ENCODE assay signal across 10 cellular contexts in the genomic region with DNA sequence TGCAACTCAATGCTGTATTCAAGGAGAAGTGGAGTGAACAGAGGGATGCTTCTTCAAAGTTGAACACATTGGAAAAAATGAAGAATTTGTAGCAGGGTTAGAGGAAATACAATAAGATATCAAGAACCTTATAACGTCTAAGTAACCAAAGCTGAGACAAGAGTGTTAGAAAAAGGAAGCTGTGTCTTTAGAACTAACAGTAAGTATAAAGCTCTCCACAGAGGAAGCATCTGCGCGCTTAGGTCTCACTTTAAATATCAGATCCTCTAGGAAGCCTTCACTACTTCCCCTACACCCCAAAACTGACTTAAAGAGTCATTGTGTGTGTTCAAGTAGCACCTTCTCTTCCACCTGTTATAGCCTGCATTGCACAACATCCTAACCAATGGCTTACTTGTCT. TPM values are rescaled to one million over a fixed set of nuclear protein-coding genes. Genes with fewer than 3 reads are reported as not detected.
DNase-seq lines count a peak whose midpoint lies in the region; ATAC-seq, FAIRE-seq and TF ChIP-seq lines count a peak whose summit lies in the region.
"Had no signal": no experiment of that assay in that cellular context is flagged by ENCODE, and none has a peak within 500 bp of the region (broad histone marks: within the 10 kb centered on the region; RNA-seq: fewer than 3 reads in every experiment).

No MANE protein-coding gene starts in this region.

- H3K27me3 ChIP-seq in right atrium auricular region (no peaks in the 10 kb centered on the region), mammary epithelial cell (ENCODE audit: insufficient read depth, low read length) (no peaks in the 10 kb centered on the region), thymus (ENCODE audit: control insufficient read depth, insufficient read depth) (no peaks in the 10 kb centered on the region)
- H3K27me3 ChIP-seq: BLaER1 had no signal

- no peak for TF ChIP-seq POLR2A in H54 (IDR thresholded peaks at IDR 0.05; ENCODE audit: low read depth, low read length)

- H2AFZ ChIP-seq in mammary epithelial cell (ENCODE audit: low read depth, low read length) = peak overlapping the region; percentile 76

- no peak overlapping the region for H3K9ac ChIP-seq in mammary epithelial cell (ENCODE audit: insufficient read depth, low read length)
- H3K9ac ChIP-seq: BLaER1 had no signal

- WGBS in mammary epithelial cell (ENCODE audit: low coverage, missing lambda C conversion rate) = 100% methylated on average over 3 of the region's 3 CpGs
- 12% methylated on average over 3 of the region's 3 CpGs for WGBS in thymus

- FAIRE-seq in H54 (lab: Jason Lieb, UNC) = no peak

- CTCF ChIA-PET in mammary epithelial cell (lab: Charles Lee; ENCODE audit: low non-redundant PET) = no interaction called here

- H3K4me3 ChIP-seq in right atrium auricular region = no peak overlapping the region
- no peak overlapping the region for H3K4me3 ChIP-seq in mammary epithelial cell (replicated peaks in 1 of 3; ENCODE audit: insufficient read depth in 1 of 3, low read depth in 2 of 3, low read length in 3 of 3)
- H3K4me3 ChIP-seq in thymus (ENCODE audit: low read length) = peak overlapping the region; percentile 11
- H3K4me3 ChIP-seq: adrenal gland, BLaER1 had no signal

- no peaks in the 10 kb centered on the region for H3K36me3 ChIP-seq in right atrium auricular region
- no peaks in the 10 kb centered on the region for H3K36me3 ChIP-seq in mammary epithelial cell (ENCODE audit: insufficient read depth, low read length)
- no peaks in the 10 kb centered on the region for H3K36me3 ChIP-seq in thymus (ENCODE audit: control insufficient read depth, insufficient read depth)
- H3K36me3 ChIP-seq: adrenal gland, BLaER1 had no signal

- ATAC-seq in Right ventricle myocardium inferior = peak; percentile 50
- ATAC-seq in HG03354 (IDR thresholded peaks at IDR 0.05; ENCODE audit: poor library complexity, severe bottlenecking, unreplicated experiment) = peak; percentile 17

- H3K27ac ChIP-seq in right atrium auricular region = no peak overlapping the region
- no peak overlapping the region for H3K27ac ChIP-seq in mammary epithelial cell (ENCODE audit: insufficient read depth, low read depth, low read length)
- peak overlapping the region; percentile 25 for H3K27ac ChIP-seq in thymus (ENCODE audit: low read depth)
- H3K27ac ChIP-seq: BLaER1 had no signal

- BruUV-seq in mammary epithelial cell (replicated peaks; lab: Mats Ljungman, UMichigan) = no TSS peak

- H3K9me3 ChIP-seq in right atrium auricular region (no peaks in the 10 kb centered on the region), mammary epithelial cell (replicated peaks; ENCODE audit: insufficient read depth, low read length) (no peaks in the 10 kb centered on the region), thymus (ENCODE audit: control insufficient read depth) (no peaks in the 10 kb centered on the region)
- H3K9me3 ChIP-seq: adrenal gland, BLaER1 had no signal

- peak overlapping the region; percentile 71 for H3K4me2 ChIP-seq in mammary epithelial cell (ENCODE audit: insufficient read depth, low read depth, low read length)
- H3K4me2 ChIP-seq: BLaER1 had no signal

- intact Hi-C loops in Right ventricle myocardium inferior (cut with DNase I) = no loop called here
- intact Hi-C loops in mammary epithelial cell (cut with micrococcal nuclease) = no loop called here

- dilution Hi-C loops in mammary epithelial cell (cut with HindIII; ENCODE audit: low sequenced_read_pairs) = no loop called here

- H3K79me2 ChIP-seq in mammary epithelial cell (ENCODE audit: insufficient read depth, low read length) = no peaks in the 10 kb centered on the region

- H4K20me1 ChIP-seq in mammary epithelial cell (ENCODE audit: insufficient read depth, low read length) = no peaks in the 10 kb centered on the region
- H4K20me1 ChIP-seq: BLaER1 had no signal

- no peaks in the 10 kb centered on the region for H3K4me1 ChIP-seq in right atrium auricular region
- peaks cover 13% of the 10 kb centered on the region for H3K4me1 ChIP-seq in mammary epithelial cell (ENCODE audit: insufficient read depth, low read length)
- H3K4me1 ChIP-seq in thymus (ENCODE audit: control insufficient read depth, insufficient read depth, low read length) = peaks cover 5% of the 10 kb centered on the region
- H3K4me1 ChIP-seq: adrenal gland, BLaER1 had no signal

- in situ Hi-C loops in mammary epithelial cell (cut with MboI; ENCODE audit: low sequenced_read_pairs in 2 of 2) = no loop called here

- DNase-seq in Right ventricle myocardium inferior (ENCODE audit: missing footprints) (no peak), right atrium auricular region (ENCODE audit: low spot score) (no peak), mammary epithelial cell (no peak), GOT3 (lab: John Stamatoyannopoulos, UW) (no peak), NCI-H1048 (lab: John Stamatoyannopoulos, UW) (no peak), H54 (ENCODE audit: insufficient read length, low spot score) (no peak)

- TF ChIP-seq CTCF in right atrium auricular region (IDR thresholded peaks at IDR 0.05) (no peak), mammary epithelial cell (conservative IDR thresholded peaks at IDR 0.05 in 1 of 2, IDR thresholded peaks at IDR 0.05 in 1 of 2; ENCODE audit: extremely low read depth in 1 of 2, insufficient read depth in 1 of 2, low read depth in 1 of 2, low read length in 2 of 2) (no peak)

RNA-seq across cellular contexts. Expression of a gene that starts 43.0 kb away (rescaled TPM):
- 0.14 TPM for total RNA-seq in Right ventricle myocardium inferior
- 1 to 10 TPM in 1 of 2 donors, under 1 TPM in 1; 0.98 to 1.8 TPM for total RNA-seq in right atrium auricular region
- under 1 TPM in 1 of 2 donors, not detected in 1; 0.17 TPM for total RNA-seq in mammary epithelial cell
- not detected for polyA plus RNA-seq in mammary epithelial cell
- polyA minus RNA-seq in mammary epithelial cell = not detected
- 23.8 TPM for polyA plus RNA-seq in thymus
